In the genomic region with DNA sequence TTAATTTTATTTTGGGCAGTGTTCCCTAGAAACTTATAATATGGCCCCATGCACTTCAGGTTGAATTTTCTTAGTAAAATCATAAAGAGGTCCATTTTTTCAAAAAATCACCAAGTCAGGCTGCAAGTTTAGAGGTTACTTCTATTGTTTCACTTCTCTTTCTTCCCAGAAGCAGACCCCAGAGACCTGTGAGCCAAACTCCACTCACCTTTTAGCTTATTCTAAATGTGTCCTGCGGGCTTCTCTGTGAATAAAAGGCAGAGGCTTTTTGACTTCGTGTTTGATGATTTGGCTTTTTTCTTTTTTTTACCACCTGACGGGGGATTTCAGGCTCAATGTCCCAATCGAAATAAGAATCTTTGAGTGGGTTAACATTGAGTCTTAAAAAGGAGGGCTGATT, we compare ENCODE assay signal across 1 cellular context.
A peak's percentile ranks its signal among the peaks of the same experiment; 100 is the strongest.
TF ChIP-seq lines count a peak whose summit lies in the region.

No MANE protein-coding gene starts in this region.

TF ChIP-seq in GM12878, 131 proteins besides CTCF, POLR2A, EP300 and RAD21 (continued from another document and continues in another):
- TF ChIP-seq, protein P1, sequence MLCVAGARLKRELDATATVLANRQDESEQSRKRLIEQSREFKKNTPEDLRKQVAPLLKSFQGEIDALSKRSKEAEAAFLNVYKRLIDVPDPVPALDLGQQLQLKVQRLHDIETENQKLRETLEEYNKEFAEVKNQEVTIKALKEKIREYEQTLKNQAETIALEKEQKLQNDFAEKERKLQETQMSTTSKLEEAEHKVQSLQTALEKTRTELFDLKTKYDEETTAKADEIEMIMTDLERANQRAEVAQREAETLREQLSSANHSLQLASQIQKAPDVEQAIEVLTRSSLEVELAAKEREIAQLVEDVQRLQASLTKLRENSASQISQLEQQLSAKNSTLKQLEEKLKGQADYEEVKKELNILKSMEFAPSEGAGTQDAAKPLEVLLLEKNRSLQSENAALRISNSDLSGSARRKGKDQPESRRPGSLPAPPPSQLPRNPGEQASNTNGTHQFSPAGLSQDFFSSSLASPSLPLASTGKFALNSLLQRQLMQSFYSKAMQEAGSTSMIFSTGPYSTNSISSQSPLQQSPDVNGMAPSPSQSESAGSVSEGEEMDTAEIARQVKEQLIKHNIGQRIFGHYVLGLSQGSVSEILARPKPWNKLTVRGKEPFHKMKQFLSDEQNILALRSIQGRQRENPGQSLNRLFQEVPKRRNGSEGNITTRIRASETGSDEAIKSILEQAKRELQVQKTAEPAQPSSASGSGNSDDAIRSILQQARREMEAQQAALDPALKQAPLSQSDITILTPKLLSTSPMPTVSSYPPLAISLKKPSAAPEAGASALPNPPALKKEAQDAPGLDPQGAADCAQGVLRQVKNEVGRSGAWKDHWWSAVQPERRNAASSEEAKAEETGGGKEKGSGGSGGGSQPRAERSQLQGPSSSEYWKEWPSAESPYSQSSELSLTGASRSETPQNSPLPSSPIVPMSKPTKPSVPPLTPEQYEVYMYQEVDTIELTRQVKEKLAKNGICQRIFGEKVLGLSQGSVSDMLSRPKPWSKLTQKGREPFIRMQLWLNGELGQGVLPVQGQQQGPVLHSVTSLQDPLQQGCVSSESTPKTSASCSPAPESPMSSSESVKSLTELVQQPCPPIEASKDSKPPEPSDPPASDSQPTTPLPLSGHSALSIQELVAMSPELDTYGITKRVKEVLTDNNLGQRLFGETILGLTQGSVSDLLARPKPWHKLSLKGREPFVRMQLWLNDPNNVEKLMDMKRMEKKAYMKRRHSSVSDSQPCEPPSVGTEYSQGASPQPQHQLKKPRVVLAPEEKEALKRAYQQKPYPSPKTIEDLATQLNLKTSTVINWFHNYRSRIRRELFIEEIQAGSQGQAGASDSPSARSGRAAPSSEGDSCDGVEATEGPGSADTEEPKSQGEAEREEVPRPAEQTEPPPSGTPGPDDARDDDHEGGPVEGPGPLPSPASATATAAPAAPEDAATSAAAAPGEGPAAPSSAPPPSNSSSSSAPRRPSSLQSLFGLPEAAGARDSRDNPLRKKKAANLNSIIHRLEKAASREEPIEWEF (IDR thresholded peaks at IDR 0.05; ENCODE audit: insufficient replicate concordance, low read depth, low read length): peak; percentile 68
- TF ChIP-seq CREM (IDR thresholded peaks at IDR 0.05; ENCODE audit: low read depth): peak; percentile 34; the same call in 1 of the 2 replicates
- no peak for TF ChIP-seq TCF12 (IDR thresholded peaks at IDR 0.05; ENCODE audit: low read depth, low read length)
- TF ChIP-seq, protein P2, sequence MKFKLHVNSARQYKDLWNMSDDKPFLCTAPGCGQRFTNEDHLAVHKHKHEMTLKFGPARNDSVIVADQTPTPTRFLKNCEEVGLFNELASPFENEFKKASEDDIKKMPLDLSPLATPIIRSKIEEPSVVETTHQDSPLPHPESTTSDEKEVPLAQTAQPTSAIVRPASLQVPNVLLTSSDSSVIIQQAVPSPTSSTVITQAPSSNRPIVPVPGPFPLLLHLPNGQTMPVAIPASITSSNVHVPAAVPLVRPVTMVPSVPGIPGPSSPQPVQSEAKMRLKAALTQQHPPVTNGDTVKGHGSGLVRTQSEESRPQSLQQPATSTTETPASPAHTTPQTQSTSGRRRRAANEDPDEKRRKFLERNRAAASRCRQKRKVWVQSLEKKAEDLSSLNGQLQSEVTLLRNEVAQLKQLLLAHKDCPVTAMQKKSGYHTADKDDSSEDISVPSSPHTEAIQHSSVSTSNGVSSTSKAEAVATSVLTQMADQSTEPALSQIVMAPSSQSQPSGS (IDR thresholded peaks at IDR 0.05; ENCODE audit: low read length): peak; percentile 63
- TF ChIP-seq PAX5 (IDR thresholded peaks at IDR 0.05; ENCODE audit: borderline replicate concordance, low read depth, low read length): no peak
- no peak; the same call in 1 of the 2 replicates for TF ChIP-seq NBN (IDR thresholded peaks at IDR 0.05)
- TF ChIP-seq, protein P3, sequence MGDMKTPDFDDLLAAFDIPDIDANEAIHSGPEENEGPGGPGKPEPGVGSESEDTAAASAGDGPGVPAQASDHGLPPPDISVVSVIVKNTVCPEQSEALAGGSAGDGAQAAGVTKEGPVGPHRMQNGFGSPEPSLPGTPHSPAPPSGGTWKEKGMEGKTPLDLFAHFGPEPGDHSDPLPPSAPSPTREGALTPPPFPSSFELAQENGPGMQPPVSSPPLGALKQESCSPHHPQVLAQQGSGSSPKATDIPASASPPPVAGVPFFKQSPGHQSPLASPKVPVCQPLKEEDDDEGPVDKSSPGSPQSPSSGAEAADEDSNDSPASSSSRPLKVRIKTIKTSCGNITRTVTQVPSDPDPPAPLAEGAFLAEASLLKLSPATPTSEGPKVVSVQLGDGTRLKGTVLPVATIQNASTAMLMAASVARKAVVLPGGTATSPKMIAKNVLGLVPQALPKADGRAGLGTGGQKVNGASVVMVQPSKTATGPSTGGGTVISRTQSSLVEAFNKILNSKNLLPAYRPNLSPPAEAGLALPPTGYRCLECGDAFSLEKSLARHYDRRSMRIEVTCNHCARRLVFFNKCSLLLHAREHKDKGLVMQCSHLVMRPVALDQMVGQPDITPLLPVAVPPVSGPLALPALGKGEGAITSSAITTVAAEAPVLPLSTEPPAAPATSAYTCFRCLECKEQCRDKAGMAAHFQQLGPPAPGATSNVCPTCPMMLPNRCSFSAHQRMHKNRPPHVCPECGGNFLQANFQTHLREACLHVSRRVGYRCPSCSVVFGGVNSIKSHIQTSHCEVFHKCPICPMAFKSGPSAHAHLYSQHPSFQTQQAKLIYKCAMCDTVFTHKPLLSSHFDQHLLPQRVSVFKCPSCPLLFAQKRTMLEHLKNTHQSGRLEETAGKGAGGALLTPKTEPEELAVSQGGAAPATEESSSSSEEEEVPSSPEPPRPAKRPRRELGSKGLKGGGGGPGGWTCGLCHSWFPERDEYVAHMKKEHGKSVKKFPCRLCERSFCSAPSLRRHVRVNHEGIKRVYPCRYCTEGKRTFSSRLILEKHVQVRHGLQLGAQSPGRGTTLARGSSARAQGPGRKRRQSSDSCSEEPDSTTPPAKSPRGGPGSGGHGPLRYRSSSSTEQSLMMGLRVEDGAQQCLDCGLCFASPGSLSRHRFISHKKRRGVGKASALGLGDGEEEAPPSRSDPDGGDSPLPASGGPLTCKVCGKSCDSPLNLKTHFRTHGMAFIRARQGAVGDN (IDR thresholded peaks at IDR 0.05): peak; percentile 52; the same call in 1 of the 2 replicates
- TF ChIP-seq, protein P4, sequence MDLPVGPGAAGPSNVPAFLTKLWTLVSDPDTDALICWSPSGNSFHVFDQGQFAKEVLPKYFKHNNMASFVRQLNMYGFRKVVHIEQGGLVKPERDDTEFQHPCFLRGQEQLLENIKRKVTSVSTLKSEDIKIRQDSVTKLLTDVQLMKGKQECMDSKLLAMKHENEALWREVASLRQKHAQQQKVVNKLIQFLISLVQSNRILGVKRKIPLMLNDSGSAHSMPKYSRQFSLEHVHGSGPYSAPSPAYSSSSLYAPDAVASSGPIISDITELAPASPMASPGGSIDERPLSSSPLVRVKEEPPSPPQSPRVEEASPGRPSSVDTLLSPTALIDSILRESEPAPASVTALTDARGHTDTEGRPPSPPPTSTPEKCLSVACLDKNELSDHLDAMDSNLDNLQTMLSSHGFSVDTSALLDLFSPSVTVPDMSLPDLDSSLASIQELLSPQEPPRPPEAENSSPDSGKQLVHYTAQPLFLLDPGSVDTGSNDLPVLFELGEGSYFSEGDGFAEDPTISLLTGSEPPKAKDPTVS (IDR thresholded peaks at IDR 0.05; ENCODE audit: low read depth, low read length): no peak
- TF ChIP-seq IRF4 (IDR thresholded peaks at IDR 0.05; ENCODE audit: low read depth, low read length): peak; percentile 24; the same call in 1 of the 2 replicates
- TF ChIP-seq, protein P5, sequence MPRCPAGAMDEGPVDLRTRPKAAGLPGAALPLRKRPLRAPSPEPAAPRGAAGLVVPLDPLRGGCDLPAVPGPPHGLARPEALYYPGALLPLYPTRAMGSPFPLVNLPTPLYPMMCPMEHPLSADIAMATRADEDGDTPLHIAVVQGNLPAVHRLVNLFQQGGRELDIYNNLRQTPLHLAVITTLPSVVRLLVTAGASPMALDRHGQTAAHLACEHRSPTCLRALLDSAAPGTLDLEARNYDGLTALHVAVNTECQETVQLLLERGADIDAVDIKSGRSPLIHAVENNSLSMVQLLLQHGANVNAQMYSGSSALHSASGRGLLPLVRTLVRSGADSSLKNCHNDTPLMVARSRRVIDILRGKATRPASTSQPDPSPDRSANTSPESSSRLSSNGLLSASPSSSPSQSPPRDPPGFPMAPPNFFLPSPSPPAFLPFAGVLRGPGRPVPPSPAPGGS (IDR thresholded peaks at IDR 0.05; ENCODE audit: borderline replicate concordance, insufficient read depth, low read depth, low read length, poor library complexity, severe bottlenecking): no peak
- TF ChIP-seq, protein P6, sequence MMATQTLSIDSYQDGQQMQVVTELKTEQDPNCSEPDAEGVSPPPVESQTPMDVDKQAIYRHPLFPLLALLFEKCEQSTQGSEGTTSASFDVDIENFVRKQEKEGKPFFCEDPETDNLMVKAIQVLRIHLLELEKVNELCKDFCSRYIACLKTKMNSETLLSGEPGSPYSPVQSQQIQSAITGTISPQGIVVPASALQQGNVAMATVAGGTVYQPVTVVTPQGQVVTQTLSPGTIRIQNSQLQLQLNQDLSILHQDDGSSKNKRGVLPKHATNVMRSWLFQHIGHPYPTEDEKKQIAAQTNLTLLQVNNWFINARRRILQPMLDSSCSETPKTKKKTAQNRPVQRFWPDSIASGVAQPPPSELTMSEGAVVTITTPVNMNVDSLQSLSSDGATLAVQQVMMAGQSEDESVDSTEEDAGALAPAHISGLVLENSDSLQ (IDR thresholded peaks at IDR 0.05): no peak
- no peak for TF ChIP-seq ZNF622 (IDR thresholded peaks at IDR 0.05)
- TF ChIP-seq NFYA (IDR thresholded peaks at IDR 0.05; ENCODE audit: borderline replicate concordance, low read depth, low read length): no peak
- TF ChIP-seq PML (IDR thresholded peaks at IDR 0.05; ENCODE audit: low read length): 0 out of 2 replicates have a peak, but pooled peaks have one; percentile 52
- no peak for TF ChIP-seq SREBF2 (IDR thresholded peaks at IDR 0.05; ENCODE audit: low read length)
- TF ChIP-seq RAD51 (IDR thresholded peaks at IDR 0.05): peak; percentile 69
- peak in 1 of 2 experiments; percentile 65; a peak in 1 of 4 replicates for TF ChIP-seq ETV6 (conservative IDR thresholded peaks at IDR 0.05 in 1 of 2, IDR thresholded peaks at IDR 0.05 in 1 of 2; ENCODE audit: borderline replicate concordance in 1 of 2, low read depth in 1 of 2)
- TF ChIP-seq IKZF2 (IDR thresholded peaks at IDR 0.05): peak; percentile 62 to 74; a peak in 3 of 4 replicates
- TF ChIP-seq SRF (IDR thresholded peaks at IDR 0.05; ENCODE audit: low read depth in 2 of 2, low read length in 2 of 2): no peak
- no peak for TF ChIP-seq YY1 (IDR thresholded peaks at IDR 0.05; ENCODE audit: low read depth, low read length)
- peak; percentile 42 for TF ChIP-seq IKZF1 (conservative IDR thresholded peaks at IDR 0.05)
- TF ChIP-seq, protein P7, sequence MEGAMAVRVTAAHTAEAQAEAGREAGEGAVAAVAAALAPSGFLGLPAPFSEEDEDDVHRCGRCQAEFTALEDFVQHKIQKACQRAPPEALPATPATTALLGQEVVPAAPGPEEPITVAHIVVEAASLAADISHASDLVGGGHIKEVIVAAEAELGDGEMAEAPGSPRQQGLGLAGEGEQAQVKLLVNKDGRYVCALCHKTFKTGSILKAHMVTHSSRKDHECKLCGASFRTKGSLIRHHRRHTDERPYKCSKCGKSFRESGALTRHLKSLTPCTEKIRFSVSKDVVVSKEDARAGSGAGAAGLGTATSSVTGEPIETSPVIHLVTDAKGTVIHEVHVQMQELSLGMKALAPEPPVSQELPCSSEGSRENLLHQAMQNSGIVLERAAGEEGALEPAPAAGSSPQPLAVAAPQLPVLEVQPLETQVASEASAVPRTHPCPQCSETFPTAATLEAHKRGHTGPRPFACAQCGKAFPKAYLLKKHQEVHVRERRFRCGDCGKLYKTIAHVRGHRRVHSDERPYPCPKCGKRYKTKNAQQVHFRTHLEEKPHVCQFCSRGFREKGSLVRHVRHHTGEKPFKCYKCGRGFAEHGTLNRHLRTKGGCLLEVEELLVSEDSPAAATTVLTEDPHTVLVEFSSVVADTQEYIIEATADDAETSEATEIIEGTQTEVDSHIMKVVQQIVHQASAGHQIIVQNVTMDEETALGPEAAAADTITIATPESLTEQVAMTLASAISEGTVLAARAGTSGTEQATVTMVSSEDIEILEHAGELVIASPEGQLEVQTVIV (IDR thresholded peaks at IDR 0.05; ENCODE audit: borderline replicate concordance, partially characterized antibody): no peak
- peak; percentile 28; the same call in 1 of the 2 replicates for TF ChIP-seq BMI1 (IDR thresholded peaks at IDR 0.05; ENCODE audit: borderline replicate concordance)
- TF ChIP-seq RUNX3 (IDR thresholded peaks at IDR 0.05; ENCODE audit: low read length): peak; percentile 81
- TF ChIP-seq MYB (IDR thresholded peaks at IDR 0.05; ENCODE audit: borderline replicate concordance, low read depth, low read length): no peak
- peak; percentile 46; the same call in 1 of the 2 replicates for TF ChIP-seq TCF7 (IDR thresholded peaks at IDR 0.05; ENCODE audit: borderline replicate concordance)
- TF ChIP-seq SPI1 (IDR thresholded peaks at IDR 0.05; ENCODE audit: borderline replicate concordance, insufficient read depth, low read depth, low read length): peak; percentile 94
- no peak for TF ChIP-seq STAT3 (IDR thresholded peaks at IDR 0.05; ENCODE audit: low read depth, low read length)
- TF ChIP-seq DPF2 (IDR thresholded peaks at IDR 0.05): peak; percentile 82; the same call in 1 of the 2 replicates
- no peak for TF ChIP-seq SIX5 (IDR thresholded peaks at IDR 0.05; ENCODE audit: low read depth, low read length, severe bottlenecking)
- TF ChIP-seq, protein P8, sequence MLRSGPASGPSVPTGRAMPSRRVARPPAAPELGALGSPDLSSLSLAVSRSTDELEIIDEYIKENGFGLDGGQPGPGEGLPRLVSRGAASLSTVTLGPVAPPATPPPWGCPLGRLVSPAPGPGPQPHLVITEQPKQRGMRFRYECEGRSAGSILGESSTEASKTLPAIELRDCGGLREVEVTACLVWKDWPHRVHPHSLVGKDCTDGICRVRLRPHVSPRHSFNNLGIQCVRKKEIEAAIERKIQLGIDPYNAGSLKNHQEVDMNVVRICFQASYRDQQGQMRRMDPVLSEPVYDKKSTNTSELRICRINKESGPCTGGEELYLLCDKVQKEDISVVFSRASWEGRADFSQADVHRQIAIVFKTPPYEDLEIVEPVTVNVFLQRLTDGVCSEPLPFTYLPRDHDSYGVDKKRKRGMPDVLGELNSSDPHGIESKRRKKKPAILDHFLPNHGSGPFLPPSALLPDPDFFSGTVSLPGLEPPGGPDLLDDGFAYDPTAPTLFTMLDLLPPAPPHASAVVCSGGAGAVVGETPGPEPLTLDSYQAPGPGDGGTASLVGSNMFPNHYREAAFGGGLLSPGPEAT (IDR thresholded peaks at IDR 0.05; ENCODE audit: low read depth): peak; percentile 72; the same call in 1 of the 2 replicates
- TF ChIP-seq TBL1XR1 (IDR thresholded peaks at IDR 0.05; ENCODE audit: low read depth, low read length): peak; percentile 30; the same call in 1 of the 2 replicates
- peak; percentile 70 for TF ChIP-seq NFIC (IDR thresholded peaks at IDR 0.05; ENCODE audit: low read depth, low read length)
- 0 out of 2 replicates have a peak, but pooled peaks have one; percentile 24 for TF ChIP-seq GATAD2B (conservative IDR thresholded peaks at IDR 0.05; ENCODE audit: low read depth)
- no peak for TF ChIP-seq SREBF1 (IDR thresholded peaks at IDR 0.05; ENCODE audit: low read length)
- TF ChIP-seq FOS (IDR thresholded peaks at IDR 0.05; ENCODE audit: borderline replicate concordance, extremely low read depth, insufficient read length): no peak
- TF ChIP-seq EED (IDR thresholded peaks at IDR 0.05; ENCODE audit: low read depth): peak; percentile 46; the same call in 1 of the 2 replicates
- TF ChIP-seq ATF7 (IDR thresholded peaks at IDR 0.05; ENCODE audit: low read depth): peak; percentile 22; the same call in 1 of the 2 replicates
- TF ChIP-seq ASH2L (IDR thresholded peaks at IDR 0.05; ENCODE audit: borderline replicate concordance, low read depth): no peak
- no peak for TF ChIP-seq NR2C1 (IDR thresholded peaks at IDR 0.05)
- peak; percentile 4 to 40; a peak in 1 of 4 replicates for TF ChIP-seq BHLHE40 (IDR thresholded peaks at IDR 0.05; ENCODE audit: borderline replicate concordance in 1 of 2, low read depth in 2 of 2, low read length in 1 of 2)
